27 cellular contexts compared by ENCODE assay signal in the genomic region with DNA sequence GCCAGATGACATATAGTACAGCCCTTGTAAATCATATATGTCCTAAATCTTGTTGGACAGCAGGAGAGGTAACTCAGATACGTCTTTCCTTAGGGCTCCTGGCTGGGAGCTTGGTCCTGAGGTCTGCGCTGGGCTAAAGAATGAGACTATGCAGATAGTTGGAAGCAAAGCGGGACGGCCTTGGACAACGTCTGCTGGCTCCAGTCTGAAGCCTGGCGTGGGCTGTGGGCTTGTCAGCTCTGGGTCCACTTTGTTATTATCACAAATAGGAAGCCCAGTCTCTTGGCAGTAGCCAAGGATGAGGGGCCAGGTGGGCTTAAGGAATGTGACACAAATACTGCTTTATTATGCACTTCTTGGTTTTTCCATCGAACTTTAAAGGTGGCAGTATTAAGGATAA.
"Had no signal": no experiment of that assay in that cellular context is flagged by ENCODE, and none has a peak within 500 bp of the region (broad histone marks: within the 10 kb centered on the region; RNA-seq: fewer than 3 reads in every experiment).

No MANE protein-coding gene starts in this region.

- H3K36me3 ChIP-seq: heart left ventricle, left ventricle myocardium inferior, neural progenitor cell, neutrophil, right atrium auricular region, right lobe of liver, thyroid gland, transverse colon, upper lobe of left lung had no signal

- H3K9me3 ChIP-seq: heart left ventricle, left ventricle myocardium inferior, neutrophil, right atrium auricular region, right lobe of liver, thyroid gland, transverse colon, upper lobe of left lung had no signal

- H3K4me1 ChIP-seq: neural progenitor cell, right lobe of liver, thyroid gland, transverse colon had no signal

- H3K36me3 Mint-ChIP-seq: mesothelial cell of epicardium; naive B cell; natural killer cell treated with Interleukin-12 subunit alpha and Interleukin-12 subunit beta and Interleukin-15 and Interleukin-18, amount 100 ng/mL, for 72 hours; neural progenitor cell; stimulated activated memory B cell treated with anti-CD40 and anti-IgM and Interleukin-4, amounts not matched to agents 10 μg/mL and 1 μg/mL and 100 μg/mL, for 72 hours had no signal

- DNase-seq: heart left ventricle; islet precursor cell; left ventricle myocardium inferior; mesendoderm; naive B cell; occipital lobe; right lobe of liver; stimulated activated CD4-positive, alpha-beta T cell treated with anti-CD3 and anti-CD28 coated beads, Interleukin-1b, Interleukin-23, amount 100 ng/mL, for 48 hours; stimulated activated CD4-positive, alpha-beta T cell treated with anti-CD3 and anti-CD28 coated beads, Interleukin-2, amount 100 ng/mL, for 48 hours; stimulated activated CD4-positive, alpha-beta T cell treated with anti-CD3 and anti-CD28 coated beads, Interleukin-4, amount 100 ng/mL, for 4 hours; stimulated activated CD8-positive, alpha-beta memory T cell treated with anti-CD3 and anti-CD28 coated beads, Interleukin-4, amount 100 ng/mL, for 48 hours; stimulated activated naive CD4-positive, alpha-beta T cell treated with Interleukin-2 at 50 U/mL for 16 hours; stimulated activated naive CD8-positive, alpha-beta T cell treated with anti-CD3 and anti-CD28 coated beads, Interleukin-15, amount 100 ng/mL, for 72 hours; substantia nigra; thyroid gland; transverse colon had no signal

- ATAC-seq: natural killer cell treated with Interleukin-12 subunit alpha and Interleukin-12 subunit beta and Interleukin-15 and Interleukin-18, amount 100 ng/mL, for 72 hours; right lobe of liver; stimulated activated memory B cell treated with anti-CD40 and anti-IgM and Interleukin-4, amounts not matched to agents 10 μg/mL and 1 μg/mL and 100 μg/mL, for 72 hours; stimulated activated naive CD8-positive, alpha-beta T cell treated with anti-CD3 and anti-CD28 coated beads, Interleukin-15, amount 100 ng/mL, for 72 hours had no signal

- H3K9ac ChIP-seq: neural progenitor cell, parathyroid adenoma had no signal

- H3K9me3 Mint-ChIP-seq: mesothelial cell of epicardium; natural killer cell treated with Interleukin-12 subunit alpha and Interleukin-12 subunit beta and Interleukin-15 and Interleukin-18, amount 100 ng/mL, for 72 hours; neural progenitor cell; stimulated activated memory B cell treated with anti-CD40 and anti-IgM and Interleukin-4, amounts not matched to agents 10 μg/mL and 1 μg/mL and 100 μg/mL, for 72 hours; stimulated activated naive CD8-positive, alpha-beta T cell treated with anti-CD3 and anti-CD28 coated beads, Interleukin-15, amount 100 ng/mL, for 72 hours had no signal

- H3K27ac Mint-ChIP-seq: mesothelial cell of epicardium; naive B cell; natural killer cell treated with Interleukin-12 subunit alpha and Interleukin-12 subunit beta and Interleukin-15 and Interleukin-18, amount 100 ng/mL, for 72 hours; neural progenitor cell; progenitor cell of endocrine pancreas; stimulated activated memory B cell treated with anti-CD40 and anti-IgM and Interleukin-4, amounts not matched to agents 10 μg/mL and 1 μg/mL and 100 μg/mL, for 72 hours; stimulated activated naive CD8-positive, alpha-beta T cell treated with anti-CD3 and anti-CD28 coated beads, Interleukin-15, amount 100 ng/mL, for 72 hours had no signal

- H3K27me3 ChIP-seq: heart left ventricle, neural progenitor cell, neutrophil, right atrium auricular region, right lobe of liver, thyroid gland, transverse colon, upper lobe of left lung had no signal

- H3K4me1 Mint-ChIP-seq: neural progenitor cell; stimulated activated memory B cell treated with anti-CD40 and anti-IgM and Interleukin-4, amounts not matched to agents 10 μg/mL and 1 μg/mL and 100 μg/mL, for 72 hours; stimulated activated naive CD8-positive, alpha-beta T cell treated with anti-CD3 and anti-CD28 coated beads, Interleukin-15, amount 100 ng/mL, for 72 hours had no signal

- H3K4me3 ChIP-seq: heart left ventricle, left ventricle myocardium inferior, lung, neural progenitor cell, right atrium auricular region, right lobe of liver, smooth muscle cell, thyroid gland, transverse colon, upper lobe of left lung had no signal

- H3K4me3 Mint-ChIP-seq: mesothelial cell of epicardium; naive B cell; natural killer cell treated with Interleukin-12 subunit alpha and Interleukin-12 subunit beta and Interleukin-15 and Interleukin-18, amount 100 ng/mL, for 72 hours; neural progenitor cell; stimulated activated memory B cell treated with anti-CD40 and anti-IgM and Interleukin-4, amounts not matched to agents 10 μg/mL and 1 μg/mL and 100 μg/mL, for 72 hours; stimulated activated naive CD8-positive, alpha-beta T cell treated with anti-CD3 and anti-CD28 coated beads, Interleukin-15, amount 100 ng/mL, for 72 hours had no signal

- H3K27me3 Mint-ChIP-seq: naive B cell; progenitor cell of endocrine pancreas; stimulated activated memory B cell treated with anti-CD40 and anti-IgM and Interleukin-4, amounts not matched to agents 10 μg/mL and 1 μg/mL and 100 μg/mL, for 72 hours had no signal

- H3K27ac ChIP-seq: heart left ventricle, left ventricle myocardium inferior, neural progenitor cell, neutrophil, parathyroid adenoma, right atrium auricular region, right lobe of liver, thyroid gland, transverse colon, upper lobe of left lung had no signal
